Comparison of ENCODE assay signal across 18 cellular contexts in genomic region chr2:155111070-155111469, GRCh38.
DNase-seq lines count a peak whose midpoint lies in the region; ATAC-seq and TF ChIP-seq lines count a peak whose summit lies in the region.
"Had no signal": no experiment of that assay in that cellular context is flagged by ENCODE, and none has a peak within 500 bp of the region (broad histone marks: within the 10 kb centered on the region; RNA-seq: fewer than 3 reads in every experiment).

No MANE protein-coding gene starts in this region.

- no peak for TF ChIP-seq EP300 in SK-N-SH (IDR thresholded peaks at IDR 0.05; ENCODE audit: borderline replicate concordance in 1 of 2, low read depth in 1 of 2, low read length in 1 of 2)

- no peaks in the 10 kb centered on the region for H3K79me2 ChIP-seq in SK-N-SH (ENCODE audit: insufficient read depth)
- H3K79me2 ChIP-seq in OCI-LY1 (ENCODE audit: insufficient read depth, low read length), result no peaks in the 10 kb centered on the region
- H3K79me2 ChIP-seq in SU-DHL-6 (ENCODE audit: insufficient read depth, low read length), result no peaks in the 10 kb centered on the region

- H3K27ac ChIP-seq in SK-N-SH (ENCODE audit: low read depth in 2 of 2, low read length in 1 of 2) (no peak overlapping the region), OCI-LY1 (ENCODE audit: low read depth, low read length, poor library complexity, severe bottlenecking) (peak overlapping the region; percentile 6), SU-DHL-6 (ENCODE audit: low read depth, low read length) (no peak overlapping the region)
- H3K27ac ChIP-seq: 22Rv1; A549; BLaER1 treated with 17β-estradiol and CSF1 and Interleukin-3, amounts not matched to agents 10 nM and 100 nM; C4-2B had no signal

- ATAC-seq in SK-N-SH treated with all-trans-retinoic acid at 6 μM for 48 hours (no peak), sciatic nerve (no peak)
- ATAC-seq: A549; CD8-positive, alpha-beta T cell had no signal

- H3K27me3 ChIP-seq in SK-N-SH (ENCODE audit: insufficient read depth) (no peaks in the 10 kb centered on the region), OCI-LY1 (ENCODE audit: insufficient read depth, low read length) (no peaks in the 10 kb centered on the region), SU-DHL-6 (ENCODE audit: low read length) (no peaks in the 10 kb centered on the region)
- H3K27me3 ChIP-seq: BLaER1 treated with 17β-estradiol and CSF1 and Interleukin-3, amounts not matched to agents 10 nM and 100 nM had no signal

- TF ChIP-seq CTCF in SK-N-SH (IDR thresholded peaks at IDR 0.05) (no peak), OCI-LY1 (IDR thresholded peaks at IDR 0.05; ENCODE audit: low read length) (no peak), SU-DHL-6 (IDR thresholded peaks at IDR 0.05; ENCODE audit: insufficient read depth, low read length, poor library complexity, severe bottlenecking) (no peak), foreskin fibroblast (IDR thresholded peaks at IDR 0.05; ENCODE audit: low read depth, low read length) (no peak)

- H3K36me3 ChIP-seq in SK-N-SH (replicated peaks in 1 of 2; ENCODE audit: control insufficient read depth in 1 of 2, insufficient read depth in 2 of 2, low read length in 1 of 2) (no peaks in the 10 kb centered on the region), OCI-LY1 (ENCODE audit: insufficient read depth, low read length) (no peaks in the 10 kb centered on the region), SU-DHL-6 (ENCODE audit: low read length) (0 out of 2 replicates have a peak, but pooled peaks cover 4% of the 10 kb centered on the region)
- H3K36me3 ChIP-seq: BLaER1 treated with 17β-estradiol and CSF1 and Interleukin-3, amounts not matched to agents 10 nM and 100 nM had no signal

- H4K20me1 ChIP-seq in SK-N-SH (ENCODE audit: insufficient read depth) (no peaks in the 10 kb centered on the region), OCI-LY1 (ENCODE audit: insufficient read depth, low read length) (no peaks in the 10 kb centered on the region), SU-DHL-6 (ENCODE audit: low read depth, low read length) (no peaks in the 10 kb centered on the region)
- H4K20me1 ChIP-seq: BLaER1 treated with 17β-estradiol and CSF1 and Interleukin-3, amounts not matched to agents 10 nM and 100 nM had no signal

- 11% methylated on average over 1 of the region's 1 CpG for WGBS in SK-N-SH (ENCODE audit: low lambda C conversion rate)

- CTCF ChIA-PET in SK-N-SH (lab: Yijun Ruan, JAX), result no interaction called here

- H3K4me1 ChIP-seq in SK-N-SH (ENCODE audit: control insufficient read depth in 1 of 2, insufficient read depth in 2 of 2, low read depth in 1 of 2, low read length in 1 of 2) (no peaks in the 10 kb centered on the region), OCI-LY1 (ENCODE audit: insufficient read depth, low read length, severe bottlenecking) (peaks cover 26% of the 10 kb centered on the region)
- H3K4me1 ChIP-seq: A549; BLaER1 treated with 17β-estradiol and CSF1 and Interleukin-3, amounts not matched to agents 10 nM and 100 nM; Caco-2 had no signal

- H2AFZ ChIP-seq in SK-N-SH (ENCODE audit: low read depth) (no peak overlapping the region), OCI-LY1 (ENCODE audit: low read length) (no peak overlapping the region), SU-DHL-6 (ENCODE audit: low read depth, low read length, severe bottlenecking) (peak overlapping the region; percentile 24)

- no peak for TF ChIP-seq RAD21 in SK-N-SH (IDR thresholded peaks at IDR 0.05; ENCODE audit: low read length)

- H3K4me2 ChIP-seq in SK-N-SH (no peak overlapping the region), OCI-LY1 (ENCODE audit: low read length) (no peak overlapping the region), SU-DHL-6 (ENCODE audit: low read depth, low read length, poor library complexity, severe bottlenecking) (peak overlapping the region; percentile 0)
- H3K4me2 ChIP-seq: A549; BLaER1 treated with 17β-estradiol and CSF1 and Interleukin-3, amounts not matched to agents 10 nM and 100 nM had no signal

- H3F3A ChIP-seq in SK-N-SH (replicated peaks; ENCODE audit: insufficient read depth) (no peaks in the 10 kb centered on the region), OCI-LY1 (ENCODE audit: insufficient read depth, low read length) (no peaks in the 10 kb centered on the region), SU-DHL-6 (ENCODE audit: insufficient read depth) (no peaks in the 10 kb centered on the region; the same call in 1 of the 2 replicates)

- no peaks in the 10 kb centered on the region for H3K9me3 ChIP-seq in SK-N-SH
- H3K9me3 ChIP-seq in OCI-LY1 (ENCODE audit: low read length), result peaks cover 4% of the 10 kb centered on the region
- H3K9me3 ChIP-seq in SU-DHL-6 (ENCODE audit: insufficient read depth, low read length), result no peaks in the 10 kb centered on the region; the same call in 1 of the 2 replicates
- H3K9me3 ChIP-seq: BLaER1 treated with 17β-estradiol and CSF1 and Interleukin-3, amounts not matched to agents 10 nM and 100 nM; Caco-2 had no signal

- no peak for DNase-seq in SK-N-SH
- no peak for DNase-seq in foreskin fibroblast
- DNase-seq in sciatic nerve (ENCODE audit: low spot score), result no peak
- DNase-seq in RKO (ENCODE audit: low spot score), result no peak
- DNase-seq: AML-193; Caco-2; Calu3; CD4-positive, alpha-beta T cell; CD8-positive, alpha-beta T cell; DMS79 treated with DMSO at 0.1 percent for 48 hours; GF-D8 had no signal

- H3K4me3 ChIP-seq in SK-N-SH (ENCODE audit: low read depth in 2 of 2, low read length in 1 of 2), result no peak overlapping the region
- H3K4me3 ChIP-seq in OCI-LY1 (ENCODE audit: low read depth, low read length, poor library complexity, severe bottlenecking), result no peak overlapping the region
- no peak overlapping the region for H3K4me3 ChIP-seq in SU-DHL-6 (ENCODE audit: insufficient read depth, low read length, poor library complexity, severe bottlenecking)
- H3K4me3 ChIP-seq in foreskin fibroblast (ENCODE audit: low read depth in 1 of 2, low read length in 2 of 2), result no peak overlapping the region
- H3K4me3 ChIP-seq: A549; BLaER1 treated with 17β-estradiol and CSF1 and Interleukin-3, amounts not matched to agents 10 nM and 100 nM had no signal

- intact Hi-C loops in sciatic nerve (cut with DNase I), result no loop called here

- H3K9me2 ChIP-seq in SK-N-SH (no peaks in the 10 kb centered on the region), OCI-LY1 (ENCODE audit: low read depth, low read length) (no peaks in the 10 kb centered on the region), SU-DHL-6 (replicated peaks; ENCODE audit: insufficient read depth, low read length) (no peaks in the 10 kb centered on the region)

- POLR2A ChIA-PET in SK-N-SH (lab: Yijun Ruan, JAX), result no interaction called here

- H3K9ac ChIP-seq in SK-N-SH, result no peak overlapping the region
- H3K9ac ChIP-seq in OCI-LY1 (ENCODE audit: low read length), result no peak overlapping the region
- no peak overlapping the region for H3K9ac ChIP-seq in SU-DHL-6 (ENCODE audit: low read length)
- H3K9ac ChIP-seq: BLaER1 treated with 17β-estradiol and CSF1 and Interleukin-3, amounts not matched to agents 10 nM and 100 nM had no signal

TF ChIP-seq in SK-N-SH treated with all-trans-retinoic acid at 6 μM for 48 hours, 23 proteins besides CTCF, POLR2A, EP300 and RAD21:
- TF ChIP-seq ISL1 (CRISPR knock-in tag; IDR thresholded peaks at IDR 0.05) (peak; percentile 83), TCF4 (CRISPR knock-in tag; IDR thresholded peaks at IDR 0.05; ENCODE audit: borderline replicate concordance) (peak; percentile 54), ZNF8 (CRISPR knock-in tag; IDR thresholded peaks at IDR 0.05) (no peak), BACH2 (CRISPR knock-in tag; IDR thresholded peaks at IDR 0.05; ENCODE audit: borderline replicate concordance) (no peak), CREB5 (CRISPR knock-in tag; IDR thresholded peaks at IDR 0.05; ENCODE audit: low read depth) (0 out of 2 replicates have a peak, but pooled peaks have one; percentile 15)

TF ChIP-seq in SK-N-SH, 30 proteins besides CTCF, POLR2A, EP300 and RAD21 (continues in another document):
- TF ChIP-seq GABPA (IDR thresholded peaks at IDR 0.05; ENCODE audit: low read depth) (no peak), MEF2A (IDR thresholded peaks at IDR 0.05; ENCODE audit: borderline replicate concordance, low read depth) (no peak), POLR2AphosphoS5 (IDR thresholded peaks at IDR 0.05; ENCODE audit: low read depth, low read length) (no peak), TCF12 (IDR thresholded peaks at IDR 0.05) (no peak), EZH2phosphoT487 (IDR thresholded peaks at IDR 0.05; ENCODE audit: borderline replicate concordance, low read depth) (no peak), GATA2 (CRISPR knock-in tag; IDR thresholded peaks at IDR 0.05) (no peak), SIN3A (IDR thresholded peaks at IDR 0.05; ENCODE audit: borderline replicate concordance, low read depth, low read length) (no peak), TAF1 (IDR thresholded peaks at IDR 0.05; ENCODE audit: borderline replicate concordance, low read depth, low read length) (no peak)
- TF ChIP-seq, protein P1, sequence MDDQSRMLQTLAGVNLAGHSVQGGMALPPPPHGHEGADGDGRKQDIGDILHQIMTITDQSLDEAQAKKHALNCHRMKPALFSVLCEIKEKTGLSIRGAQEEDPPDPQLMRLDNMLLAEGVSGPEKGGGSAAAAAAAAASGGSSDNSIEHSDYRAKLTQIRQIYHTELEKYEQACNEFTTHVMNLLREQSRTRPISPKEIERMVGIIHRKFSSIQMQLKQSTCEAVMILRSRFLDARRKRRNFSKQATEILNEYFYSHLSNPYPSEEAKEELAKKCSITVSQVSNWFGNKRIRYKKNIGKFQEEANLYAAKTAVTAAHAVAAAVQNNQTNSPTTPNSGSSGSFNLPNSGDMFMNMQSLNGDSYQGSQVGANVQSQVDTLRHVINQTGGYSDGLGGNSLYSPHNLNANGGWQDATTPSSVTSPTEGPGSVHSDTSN (IDR thresholded peaks at IDR 0.05), result no peak
